Comparison of ENCODE assay signal across 7 cellular contexts in genomic region chr11:123478352-123478986, GRCh38. TPM values are rescaled to one million over a fixed set of nuclear protein-coding genes. Genes with fewer than 3 reads are reported as not detected.
A peak's percentile ranks its signal among the peaks of the same experiment; 100 is the strongest.
DNase-seq lines count a peak whose midpoint lies in the region; ATAC-seq and TF ChIP-seq lines count a peak whose summit lies in the region.

No MANE protein-coding gene starts in this region.

- H3K27ac ChIP-seq in ascending aorta (no peak overlapping the region), right cardiac atrium (ENCODE audit: low read length) (no peak overlapping the region)

- H3K27me3 ChIP-seq in ascending aorta = no peaks in the 10 kb centered on the region
- H3K27me3 ChIP-seq in right cardiac atrium (ENCODE audit: control insufficient read depth, insufficient read depth) = no peaks in the 10 kb centered on the region

- TF ChIP-seq CTCF in LNCaP clone FGC (IDR thresholded peaks at IDR 0.05; ENCODE audit: control insufficient read depth, extremely low read depth, insufficient read depth) (peak; percentile 68), ascending aorta (IDR thresholded peaks at IDR 0.05) (peak; percentile 64 to 72 (median 66))

- in situ Hi-C loops in G401 (cut with HindIII; ENCODE audit: low sequenced_read_pairs) = no loop called here

- no peaks in the 10 kb centered on the region for H3K36me3 ChIP-seq in ascending aorta

- H3K4me3 ChIP-seq in LNCaP clone FGC (ENCODE audit: low read depth, low read length) (no peak overlapping the region), ascending aorta (no peak overlapping the region), right cardiac atrium (ENCODE audit: low read length) (no peak overlapping the region)

- H3K4me1 ChIP-seq in ascending aorta (peaks cover 0 to 5% of the 10 kb centered on the region in 2 donors), right cardiac atrium (ENCODE audit: control insufficient read depth, insufficient read depth, low read length) (no peaks in the 10 kb centered on the region)

- H3K9me3 ChIP-seq in ascending aorta = no peaks in the 10 kb centered on the region
- H3K9me3 ChIP-seq in right cardiac atrium (ENCODE audit: control insufficient read depth, low read length) = no peaks in the 10 kb centered on the region

- ATAC-seq in right cardiac atrium (peak; percentile 66 to 71), HG03045 (IDR thresholded peaks at IDR 0.05; ENCODE audit: unreplicated experiment) (no peak)

- 20% methylated on average over 5 of the region's 5 CpGs for WGBS in right cardiac atrium

- intact Hi-C loops in ascending aorta (cut with DNase I) = loop anchor here (1.0 to 10.0 kb wide), 3 partner anchors 71 to 374 kb away; no protein-coding TSS in a partner anchor
- intact Hi-C loops in right cardiac atrium (cut with DNase I) = loop anchor here (2.0 to 10.0 kb wide), 6 partner anchors 64 to 374 kb away; no protein-coding TSS in a partner anchor

- DNase-seq in G401 (ENCODE audit: low spot score) (peak; percentile 93), LNCaP clone FGC (ENCODE audit: low read depth) (peak; percentile 41), RKO (ENCODE audit: low spot score) (peak; percentile 88), ascending aorta (ENCODE audit: low spot score in 2 of 2) (no peak), right cardiac atrium (peak; percentile 60 to 77 (median 77)), putamen (ENCODE audit: low spot score) (peak; percentile 73)

RNA-seq across cellular contexts. Expression of gene GRAMD1B, which starts 48.4 kb away (rescaled TPM):
- 31.0 and 33.3 TPM in 2 replicates for total RNA-seq in G401 (2014; rRNA removed; shearing (Covaris generic))
- 1.4 TPM for total RNA-seq in ascending aorta
- 1 to 10 TPM; 2.4 to 4.1 (median 3.2) TPM for total RNA-seq in right cardiac atrium
- 2.0 TPM for polyA plus RNA-seq in right cardiac atrium

Comparison
In these comparisons a context has a peak if more than half of its experiments do, and no peak if none do; other contexts are left out.
1. DNase-seq: peak in G401 (single experiment), LNCaP clone FGC (single experiment), RKO (single experiment), right cardiac atrium (3 of 3) and putamen (single experiment); none in ascending aorta (0 of 2).